Comparison of ENCODE assay signal across 1 cellular context in genomic region chr11:2305140-2305861, GRCh38.
TF ChIP-seq lines count a peak whose summit lies in the region.

No MANE protein-coding gene starts in this region.

TF ChIP-seq in HepG2, 621 proteins besides CTCF, POLR2A, EP300 and RAD21 (continues in another document):
- TF ChIP-seq ZBTB43 (CRISPR knock-in tag; conservative IDR thresholded peaks at IDR 0.05) (no peak), RFX5 (IDR thresholded peaks at IDR 0.05; ENCODE audit: low read depth, low read length) (no peak), ZNF724P (CRISPR knock-in tag; IDR thresholded peaks at IDR 0.05; ENCODE audit: borderline replicate concordance) (no peak), MAFK (conservative IDR thresholded peaks at IDR 0.05 in 1 of 2, IDR thresholded peaks at IDR 0.05 in 1 of 2; ENCODE audit: low read length in 2 of 2) (no peak), CREB3 (CRISPR knock-in tag; IDR thresholded peaks at IDR 0.05) (no peak), TBP (CRISPR knock-in tag; IDR thresholded peaks at IDR 0.05) (no peak), YY1 (IDR thresholded peaks at IDR 0.05; ENCODE audit: insufficient read depth, insufficient replicate concordance, low read depth, low read length) (peak; percentile 20), NFE2L1 (CRISPR knock-in tag; IDR thresholded peaks at IDR 0.05; ENCODE audit: borderline replicate concordance) (no peak), ZBED4 (CRISPR knock-in tag; IDR thresholded peaks at IDR 0.05; ENCODE audit: borderline replicate concordance) (0 out of 2 replicates have a peak, but pooled peaks have one; percentile 41), REST (IDR thresholded peaks at IDR 0.05; ENCODE audit: borderline replicate concordance in 1 of 2, low read depth in 1 of 2, low read length in 2 of 2) (no peak), ARNTL (CRISPR knock-in tag; IDR thresholded peaks at IDR 0.05) (no peak), STAG1 (CRISPR knock-in tag; IDR thresholded peaks at IDR 0.05) (peak; percentile 92), GATAD1 (CRISPR knock-in tag; IDR thresholded peaks at IDR 0.05) (0 out of 2 replicates have a peak, but pooled peaks have one; percentile 19), ETV6 (CRISPR knock-in tag; conservative IDR thresholded peaks at IDR 0.05) (0 out of 2 replicates have a peak, but pooled peaks have one; percentile 25), LBX2 (CRISPR knock-in tag; IDR thresholded peaks at IDR 0.05; ENCODE audit: borderline replicate concordance) (no peak), ZNF580 (CRISPR knock-in tag; IDR thresholded peaks at IDR 0.05; ENCODE audit: borderline replicate concordance, low read depth) (0 out of 2 replicates have a peak, but pooled peaks have one; percentile 36), SALL1 (CRISPR knock-in tag; IDR thresholded peaks at IDR 0.05) (peak; percentile 35; the same call in 1 of the 2 replicates), ZSCAN30 (CRISPR knock-in tag; IDR thresholded peaks at IDR 0.05) (no peak), ZNF292 (CRISPR knock-in tag; IDR thresholded peaks at IDR 0.05; ENCODE audit: borderline replicate concordance, low read depth) (no peak), AHR (CRISPR knock-in tag; IDR thresholded peaks at IDR 0.05) (no peak), ZNF687 (CRISPR knock-in tag; IDR thresholded peaks at IDR 0.05) (peak; percentile 54), XRCC5 (optimal IDR thresholded peaks at IDR 0.05; ENCODE audit: low read length) (peak; percentile 51), PCBP1 (IDR thresholded peaks at IDR 0.05; ENCODE audit: borderline replicate concordance, low read depth, low read length) (peak; percentile 41; the same call in 1 of the 2 replicates), TIGD3 (CRISPR knock-in tag; IDR thresholded peaks at IDR 0.05; ENCODE audit: borderline replicate concordance) (no peak), SRF (IDR thresholded peaks at IDR 0.05; ENCODE audit: low read depth, low read length) (no peak), RFX3 (CRISPR knock-in tag; IDR thresholded peaks at IDR 0.05) (no peak), ZBTB1 (CRISPR knock-in tag; IDR thresholded peaks at IDR 0.05; ENCODE audit: borderline replicate concordance) (no peak), ZNF280B (CRISPR knock-in tag; IDR thresholded peaks at IDR 0.05; ENCODE audit: borderline replicate concordance) (peak; percentile 42; the same call in 1 of the 2 replicates), HNRNPLL (IDR thresholded peaks at IDR 0.05; ENCODE audit: low read depth, low read length, poor library complexity, severe bottlenecking) (peak; percentile 33), SMC3 (IDR thresholded peaks at IDR 0.05; ENCODE audit: low read length) (peak; percentile 70), GABPB1 (CRISPR knock-in tag; IDR thresholded peaks at IDR 0.05) (peak; percentile 57; the same call in 1 of the 2 replicates), TARDBP (CRISPR knock-in tag; IDR thresholded peaks at IDR 0.05) (no peak), IRF1 (CRISPR knock-in tag; IDR thresholded peaks at IDR 0.05; ENCODE audit: low read depth) (no peak), MAX (IDR thresholded peaks at IDR 0.05) (no peak; the same call in 1 of the 2 replicates), ZBTB7B (CRISPR knock-in tag; IDR thresholded peaks at IDR 0.05) (no peak), ZIK1 (CRISPR knock-in tag; IDR thresholded peaks at IDR 0.05; ENCODE audit: borderline replicate concordance, low read depth) (0 out of 2 replicates have a peak, but pooled peaks have one; percentile 40), RXRA (CRISPR knock-in tag; IDR thresholded peaks at IDR 0.05) (peak; percentile 15; the same call in 1 of the 2 replicates)
